ENCODE assay signal across 16 cellular contexts in the genomic region with DNA sequence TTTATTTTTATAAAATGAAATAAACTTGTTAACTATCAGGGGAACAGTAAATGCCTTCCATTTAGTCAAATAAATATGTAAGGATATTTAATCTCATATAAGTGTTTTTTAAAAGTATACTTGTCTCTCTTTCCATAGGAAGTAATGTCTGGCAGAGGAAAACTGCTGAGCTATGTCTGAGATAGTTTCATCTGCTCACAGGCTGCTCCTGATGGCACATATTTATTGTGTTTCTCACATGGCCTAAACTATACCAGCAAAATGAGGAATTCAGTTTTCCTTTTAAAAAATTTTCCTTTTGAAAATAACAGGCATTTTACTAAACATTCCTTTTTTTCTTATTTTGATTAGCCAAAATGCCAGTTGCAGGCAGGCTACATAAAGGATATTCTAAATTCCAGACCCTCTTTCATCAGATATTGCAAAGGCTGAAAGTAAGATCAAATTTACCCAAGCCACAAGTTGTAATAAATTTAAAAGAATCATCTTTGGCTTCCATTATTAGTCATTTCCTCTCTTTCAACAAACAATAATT.
DNase-seq lines count a peak whose midpoint lies in the region; TF ChIP-seq lines count a peak whose summit lies in the region.
"Had no signal": no experiment of that assay in that cellular context is flagged by ENCODE, and none has a peak within 500 bp of the region (broad histone marks: within the 10 kb centered on the region; RNA-seq: fewer than 3 reads in every experiment).

No MANE protein-coding gene starts in this region.

- H2BK12ac ChIP-seq in mesenchymal stem cell (ENCODE audit: low read length in 2 of 2) = no peak overlapping the region

- H3K4me1 ChIP-seq in mesenchymal stem cell (ENCODE audit: control insufficient read depth, insufficient read depth, low read depth, low read length) = peaks cover 2% of the 10 kb centered on the region
- no peaks in the 10 kb centered on the region for H3K4me1 ChIP-seq in tibial artery
- H3K4me1 ChIP-seq: A549 had no signal

- no peak overlapping the region for H3K4ac ChIP-seq in mesenchymal stem cell (ENCODE audit: low read depth in 1 of 2, low read length in 2 of 2)

- no peak overlapping the region for H3K4me2 ChIP-seq in mesenchymal stem cell (ENCODE audit: low read length, poor library complexity, severe bottlenecking)
- H3K4me2 ChIP-seq: A549 had no signal

- peaks cover 24% of the 10 kb centered on the region for H3K4me1 Mint-ChIP-seq in HFFc6 (ENCODE audit: low read depth)

- H3K36me3 ChIP-seq in mesenchymal stem cell (ENCODE audit: control insufficient read depth in 1 of 2, insufficient read depth in 2 of 2, low read depth in 1 of 2, low read length in 2 of 2) (no peaks in the 10 kb centered on the region), tibial artery (no peaks in the 10 kb centered on the region)
- H3K36me3 ChIP-seq: SJSA1 had no signal

- in situ Hi-C loops in KBM-7 (cut with MboI; ENCODE audit: low pct_unique_long_range_greater_than_20kb, low sequenced_read_pairs) = no loop called here

- H2AK5ac ChIP-seq in mesenchymal stem cell (ENCODE audit: low read length, severe bottlenecking) = no peak overlapping the region

- no peak overlapping the region for H2BK5ac ChIP-seq in mesenchymal stem cell (ENCODE audit: low read depth, low read length, poor library complexity, severe bottlenecking)

- H3K27me3 ChIP-seq in mesenchymal stem cell (ENCODE audit: control insufficient read depth in 1 of 2, insufficient read depth in 1 of 2, low read length in 2 of 2) (no peaks in the 10 kb centered on the region), tibial artery (peaks cover 0 to 5% of the 10 kb centered on the region in 2 donors)

- H3K27ac ChIP-seq in mesenchymal stem cell (ENCODE audit: low read length, poor library complexity, severe bottlenecking) = no peak overlapping the region
- H3K27ac ChIP-seq in tibial artery = no peak overlapping the region
- H3K27ac ChIP-seq: A549, SJSA1 had no signal

- no peak overlapping the region for H3K18ac ChIP-seq in mesenchymal stem cell (ENCODE audit: low read depth in 1 of 2, low read length in 2 of 2)

- no peak overlapping the region for H4K91ac ChIP-seq in mesenchymal stem cell (ENCODE audit: low read length)

- DNase-seq in EH (ENCODE audit: low read depth) (peak; percentile 48), HFFc6 (peak; percentile 26), dermis blood vessel endothelial cell (peak; percentile 15), mesenchymal stem cell (no peak), tibial artery (no peak), NCI-H1417 (lab: John Stamatoyannopoulos, UW) (no peak), KBM-7 (no peak)
- DNase-seq in stimulated activated CD4-positive, alpha-beta T cell treated with anti-CD3 and anti-CD28 coated beads, Interleukin-4, amount 100 ng/mL, for 1 hour = no peak
- DNase-seq: AML-193, DMS 273 treated with DMSO at 0.1 percent for 48 hours, H7, NCI-H1694, NCI-H510A treated with DMSO at 0.1 percent for 48 hours had no signal

- no peaks in the 10 kb centered on the region for H3K27me3 Mint-ChIP-seq in HFFc6 (ENCODE audit: insufficient read depth)

- H3K9me3 ChIP-seq in mesenchymal stem cell (ENCODE audit: control insufficient read depth, low read length) (no peaks in the 10 kb centered on the region), tibial artery (no peaks in the 10 kb centered on the region)
- H3K9me3 ChIP-seq: A549, SJSA1 had no signal

- no peak overlapping the region for H3K23ac ChIP-seq in mesenchymal stem cell (ENCODE audit: low read length in 2 of 2)

- H3K36me3 Mint-ChIP-seq in HFFc6 (ENCODE audit: low read depth) = no peaks in the 10 kb centered on the region
- H3K36me3 Mint-ChIP-seq: CD14-positive monocyte had no signal

- H2BK120ac ChIP-seq in mesenchymal stem cell (ENCODE audit: low read depth, low read length) = no peak overlapping the region

- intact Hi-C loops in tibial artery (cut with DNase I; ENCODE audit: low total_unique reads) = no loop called here

- H3K9me3 Mint-ChIP-seq in HFFc6 = no peaks in the 10 kb centered on the region

- H2BK15ac ChIP-seq in mesenchymal stem cell (ENCODE audit: low read depth, poor library complexity, severe bottlenecking) = no peak overlapping the region

- no peaks in the 10 kb centered on the region for H3K79me1 ChIP-seq in mesenchymal stem cell (replicated peaks; ENCODE audit: low read length, poor library complexity, severe bottlenecking)

- TF ChIP-seq CTCF in HFFc6 (IDR thresholded peaks at IDR 0.05) = no peak
- TF ChIP-seq CTCF in tibial artery (IDR thresholded peaks at IDR 0.05) = no peak

- no peak overlapping the region for H4K8ac ChIP-seq in mesenchymal stem cell (ENCODE audit: low read length)

- H3K9ac ChIP-seq in mesenchymal stem cell (ENCODE audit: low read length) = peak overlapping the region; percentile 27

- H3K27ac Mint-ChIP-seq in HFFc6 = no peak overlapping the region; the same call in 1 of the 2 replicates
- H3K27ac Mint-ChIP-seq: CD14-positive monocyte had no signal

- H3K4me3 ChIP-seq in mesenchymal stem cell (ENCODE audit: insufficient read depth in 1 of 2, low read depth in 1 of 2, low read length in 2 of 2) = no peak overlapping the region
- no peak overlapping the region for H3K4me3 ChIP-seq in tibial artery
- H3K4me3 ChIP-seq: A549, SJSA1 had no signal

- H3K4me3 Mint-ChIP-seq in HFFc6 = no peak overlapping the region
- H3K4me3 Mint-ChIP-seq: CD14-positive monocyte had no signal

- H3K14ac ChIP-seq in mesenchymal stem cell (ENCODE audit: low read length in 2 of 2) = no peak overlapping the region

- H2AFZ ChIP-seq in mesenchymal stem cell (ENCODE audit: low read depth, low read length) = no peak overlapping the region

Comparison
In these comparisons a context has a peak if more than half of its experiments do, and no peak if none do; other contexts are left out.
1. DNase-seq: peak in EH (single experiment), HFFc6 (single experiment) and dermis blood vessel endothelial cell (single experiment); none in mesenchymal stem cell (single experiment), tibial artery (0 of 2), stimulated activated CD4-positive, alpha-beta T cell treated with anti-CD3 and anti-CD28 coated beads, Interleukin-4, amount 100 ng/mL, for 1 hour (single experiment), NCI-H1417 (0 of 3) and KBM-7 (single experiment).